ENCODE assay signal across 29 cellular contexts in genomic region chr19:32861596-32861995, GRCh38. TPM values are rescaled to one million over a fixed set of nuclear protein-coding genes. Genes with fewer than 3 reads are reported as not detected.
"Had no signal": no experiment of that assay in that cellular context is flagged by ENCODE, and none has a peak within 500 bp of the region (broad histone marks: within the 10 kb centered on the region; RNA-seq: fewer than 3 reads in every experiment).

No MANE protein-coding gene starts in this region.

- H3K4me3 ChIP-seq: esophagus squamous epithelium, gastroesophageal sphincter had no signal

- H3K27me3 ChIP-seq: brain microvascular endothelial cell, esophagus squamous epithelium had no signal

- ATAC-seq: activated CD8-positive, alpha-beta memory T cell treated with anti-CD3 and anti-CD28 coated beads, Interleukin-2, amount 10 ng/mL, durations not matched to agents 7 days and 5 days; activated CD8-positive, alpha-beta T cell treated with anti-CD3 and anti-CD28 coated beads, Interleukin-2, amount 10 ng/mL, durations not matched to agents 7 days and 5 days; activated T-cell treated with anti-CD3 and anti-CD28 coated beads, Interleukin-2, amount 50 U/mL, for 4 hours; activated T-helper 17 cell treated with anti-CD3 and anti-CD28 coated beads, Interleukin-2, amount 50 U/mL, for 72 hours; effector memory CD8-positive, alpha-beta T cell; gastroesophageal sphincter; WTC11 had no signal

- H3K36me3 ChIP-seq: brain microvascular endothelial cell, esophagus squamous epithelium, gastroesophageal sphincter had no signal

- DNase-seq: activated CD4-positive, alpha-beta memory T cell treated with anti-CD3 and anti-CD28 coated beads for 36 hours; activated CD4-positive, alpha-beta T cell treated with anti-CD3 and anti-CD28 coated beads for 1 hour; activated CD4-positive, alpha-beta T cell treated with anti-CD3 and anti-CD28 coated beads for 48 hours; activated CD8-positive, alpha-beta memory T cell treated with anti-CD3 and anti-CD28 coated beads, Interleukin-2, amount 10 ng/mL, durations not matched to agents 7 days and 5 days; activated CD8-positive, alpha-beta T cell treated with anti-CD3 and anti-CD28 coated beads, Interleukin-2, amount 10 ng/mL, durations not matched to agents 7 days and 5 days; activated effector memory CD4-positive, alpha-beta T cell treated with Interleukin-2 at 50 U/mL for 16 hours; activated gamma-delta T cell treated with Interleukin-2 at 50 U/mL for 16 hours; activated naive CD4-positive, alpha-beta T cell treated with anti-CD3 and anti-CD28 coated beads, Interleukin-2, amount 50 U/mL, for 16 hours; activated naive CD4-positive, alpha-beta T cell treated with Interleukin-2 at 50 U/mL for 16 hours; activated T-cell treated with anti-CD3 and anti-CD28 coated beads, Interleukin-2, amount 50 U/mL, for 4 hours; amniotic stem cell; anterior cingulate cortex; brain microvascular endothelial cell; caudate nucleus; cortex of kidney; dermis blood vessel endothelial cell; effector CD4-positive, alpha-beta T cell; effector memory CD8-positive, alpha-beta T cell; esophagus squamous epithelium; foreskin melanocyte; T-helper 2 cell had no signal

- H3K27ac ChIP-seq: brain microvascular endothelial cell, epithelial cell of prostate, esophagus squamous epithelium, gastroesophageal sphincter, VCaP had no signal

- H3K9me3 ChIP-seq: esophagus squamous epithelium, gastroesophageal sphincter had no signal

- H3K4me1 ChIP-seq: esophagus squamous epithelium, gastroesophageal sphincter had no signal

RNA-seq across cellular contexts. Expression of gene SLC7A9, which starts 8.0 kb away (rescaled TPM):
- total RNA-seq: activated CD8-positive, alpha-beta memory T cell treated with anti-CD3 and anti-CD28 coated beads for 36 hours; activated T-cell treated with anti-CD3 and anti-CD28 coated beads, Interleukin-2, amount 50 U/mL, for 4 hours; dermis blood vessel endothelial cell; fibroblast of villous mesenchyme; glomerular endothelial cell had no signal
